ENCODE assay signal across 1 cellular context in the genomic region with DNA sequence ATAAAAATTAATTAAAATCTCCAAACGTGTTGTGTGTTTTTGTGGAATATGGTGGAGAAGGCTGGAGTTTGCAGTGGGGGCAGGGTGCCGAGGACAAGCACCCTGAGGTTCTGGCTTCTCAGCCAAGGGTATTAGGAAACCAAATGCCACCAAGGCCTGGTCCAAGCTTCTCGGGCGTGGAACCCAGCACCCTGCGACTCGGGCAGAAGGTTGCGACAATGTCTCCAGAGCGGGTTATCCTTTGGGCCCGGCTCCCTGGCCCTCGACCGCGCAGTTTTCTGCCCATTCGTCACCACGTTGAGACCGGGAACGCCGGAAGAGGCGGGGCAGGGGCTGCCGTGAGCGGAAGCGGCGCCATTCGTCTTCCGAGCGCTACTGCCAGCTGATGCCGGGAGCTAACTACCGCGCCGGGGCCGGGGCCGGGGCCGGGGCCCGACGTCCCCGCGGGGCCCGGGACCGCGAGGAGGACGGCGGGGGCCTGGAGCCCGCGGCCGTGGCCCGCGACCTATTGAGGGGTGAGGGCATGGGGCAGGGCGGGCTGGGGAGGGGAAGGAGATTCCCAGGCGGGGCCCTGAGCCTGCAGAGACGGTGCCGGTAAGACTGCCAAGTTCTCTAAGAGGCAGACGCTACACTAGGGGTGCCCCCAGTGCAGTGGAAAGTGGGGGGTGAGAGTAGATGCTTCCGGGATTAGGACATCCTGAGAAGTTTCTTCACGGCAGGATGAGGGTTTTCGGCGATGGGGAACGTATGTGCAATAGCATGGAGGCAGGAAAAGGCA.
TF ChIP-seq lines count a peak whose summit lies in the region.

A gene with protein sequence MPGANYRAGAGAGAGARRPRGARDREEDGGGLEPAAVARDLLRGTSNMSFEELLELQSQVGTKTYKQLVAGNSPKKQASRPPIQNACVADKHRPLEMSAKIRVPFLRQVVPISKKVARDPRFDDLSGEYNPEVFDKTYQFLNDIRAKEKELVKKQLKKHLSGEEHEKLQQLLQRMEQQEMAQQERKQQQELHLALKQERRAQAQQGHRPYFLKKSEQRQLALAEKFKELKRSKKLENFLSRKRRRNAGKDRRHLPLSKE (plus strand): TSS at position 354 of the 778 bp plus-strand sequence. CDS start 32 bp downstream, at position 386.

TF ChIP-seq in HEK293, 187 proteins besides CTCF, POLR2A, EP300 and RAD21 (continued from another document):
- TF ChIP-seq PRDM2 (tag by site-specific recombination; IDR thresholded peaks at IDR 0.05; ENCODE audit: borderline replicate concordance) (no peak), ZBTB26 (tag by site-specific recombination; optimal IDR thresholded peaks at IDR 0.05) (peak; percentile 52), ZSCAN30 (tag by site-specific recombination; IDR thresholded peaks at IDR 0.05) (0 out of 2 replicates have a peak, but pooled peaks have one; percentile 3), PRDM1 (tag by site-specific recombination; IDR thresholded peaks at IDR 0.05) (peak; percentile 64), ZBTB49 (tag by site-specific recombination; IDR thresholded peaks at IDR 0.05; ENCODE audit: low read depth) (no peak), ZNF335 (tag by site-specific recombination; conservative IDR thresholded peaks at IDR 0.05) (peak; percentile 93), GLIS2 (tag by site-specific recombination; IDR thresholded peaks at IDR 0.05) (peak; percentile 91), OSR2 (tag by site-specific recombination; IDR thresholded peaks at IDR 0.05) (peak; percentile 24; the same call in 1 of the 2 replicates)
